In genomic region chr17:30332057-30332542, GRCh38 we compare ENCODE assay signal across 9 cellular contexts. TPM values are rescaled to one million over a fixed set of nuclear protein-coding genes. Genes with fewer than 3 reads are reported as not detected.
A peak's percentile ranks its signal among the peaks of the same experiment; 100 is the strongest.
DNase-seq lines count a peak whose midpoint lies in the region; ATAC-seq and TF ChIP-seq lines count a peak whose summit lies in the region.
"Had no signal": no experiment of that assay in that cellular context is flagged by ENCODE, and none has a peak within 500 bp of the region (broad histone marks: within the 10 kb centered on the region; RNA-seq: fewer than 3 reads in every experiment).

No MANE protein-coding gene starts in this region.

- TF ChIP-seq CTCF in DND-41 (IDR thresholded peaks at IDR 0.05; ENCODE audit: borderline replicate concordance, extremely low read depth, low read length, poor library complexity, severe bottlenecking): no peak
- TF ChIP-seq CTCF in foreskin keratinocyte (conservative IDR thresholded peaks at IDR 0.05): no peak
- no peak for TF ChIP-seq CTCF in lower lobe of right lung (IDR thresholded peaks at IDR 0.05)
- no peak for TF ChIP-seq CTCF in tibial nerve (IDR thresholded peaks at IDR 0.05)

- H3K79me2 ChIP-seq in DND-41 (ENCODE audit: insufficient read depth, low read length): no peaks in the 10 kb centered on the region

- intact Hi-C loops in activated CD4-positive, alpha-beta T cell treated with anti-CD3 and anti-CD28 coated beads, Interleukin-2, amount 10 ng/mL, durations not matched to agents 24 days and 14 days (cut with micrococcal nuclease): loop anchor here (1.0 to 2.0 kb wide), 4 partner anchors 31 to 215 kb away; partner anchors contain the start of genes BLMH, CPD and NSRP1
- intact Hi-C loops in lower lobe of right lung (cut with DNase I): no loop called here

- H3K27me3 ChIP-seq in DND-41 (ENCODE audit: insufficient read depth, low read length, poor library complexity) (no peaks in the 10 kb centered on the region), foreskin keratinocyte (no peaks in the 10 kb centered on the region), lower lobe of right lung (ENCODE audit: low read depth) (no peaks in the 10 kb centered on the region), tibial nerve (no peaks in the 10 kb centered on the region), HAP-1 (ENCODE audit: low read depth) (peaks cover 24% of the 10 kb centered on the region)

- 32 to 38% methylated on average over 4 of the region's 4 CpGs for WGBS in tibial nerve, 2 donors

- DNase-seq in DND-41: peak; percentile 59
- DNase-seq in activated CD4-positive, alpha-beta T cell treated with anti-CD3 and anti-CD28 coated beads, Interleukin-2, amount 10 ng/mL, durations not matched to agents 24 days and 14 days: peak; percentile 82
- DNase-seq in foreskin keratinocyte: peak; percentile 57 to 68
- DNase-seq in lower lobe of right lung: no peak
- no peak for DNase-seq in tibial nerve (ENCODE audit: low spot score in 2 of 2)
- no peak for DNase-seq in HAP-1 (ENCODE audit: low spot score in 2 of 2)

- no peak overlapping the region for H2AFZ ChIP-seq in DND-41 (ENCODE audit: low read depth, low read length)

- peak overlapping the region; percentile 47 for H3K4me2 ChIP-seq in DND-41 (ENCODE audit: insufficient read depth, low read length)

- H3K4me3 ChIP-seq in DND-41 (ENCODE audit: low read depth in 1 of 2, low read length in 2 of 2) (0 out of 4 replicates have a peak overlapping the region, but pooled peaks of 1 of the 2 experiments have one; percentile 3), lower lobe of right lung (no peak overlapping the region), tibial nerve (no peak overlapping the region), HAP-1 (no peak overlapping the region)

- H3K9ac ChIP-seq in DND-41 (ENCODE audit: low read depth, low read length): no peak overlapping the region

- H3K4me1 Mint-ChIP-seq in activated CD4-positive, alpha-beta T cell treated with anti-CD3 and anti-CD28 coated beads, Interleukin-2, amount 10 ng/mL, durations not matched to agents 24 days and 14 days: peaks cover 40% of the 10 kb centered on the region

- TF ChIP-seq EP300 in tibial nerve (IDR thresholded peaks at IDR 0.05): no peak

- H3K4me3 Mint-ChIP-seq in activated CD4-positive, alpha-beta T cell treated with anti-CD3 and anti-CD28 coated beads, Interleukin-2, amount 10 ng/mL, durations not matched to agents 24 days and 14 days: peak overlapping the region; percentile 61

- H4K20me1 ChIP-seq in DND-41 (ENCODE audit: insufficient read depth, low read length): no peaks in the 10 kb centered on the region

- H3K9me3 ChIP-seq in DND-41 (ENCODE audit: insufficient read depth, low read length, severe bottlenecking) (no peaks in the 10 kb centered on the region), lower lobe of right lung (no peaks in the 10 kb centered on the region), tibial nerve (no peaks in the 10 kb centered on the region), HAP-1 (no peaks in the 10 kb centered on the region)

- peak overlapping the region; percentile 45 for H3K27ac ChIP-seq in DND-41 (ENCODE audit: low read length)
- peak overlapping the region; percentile 53 for H3K27ac ChIP-seq in foreskin keratinocyte
- no peak overlapping the region for H3K27ac ChIP-seq in lower lobe of right lung
- no peak overlapping the region for H3K27ac ChIP-seq in tibial nerve

- no peaks in the 10 kb centered on the region for H3K36me3 Mint-ChIP-seq in activated CD4-positive, alpha-beta T cell treated with anti-CD3 and anti-CD28 coated beads, Interleukin-2, amount 10 ng/mL, durations not matched to agents 24 days and 14 days (ENCODE audit: low read depth)

- peak overlapping the region; percentile 75 for H3K27ac Mint-ChIP-seq in activated CD4-positive, alpha-beta T cell treated with anti-CD3 and anti-CD28 coated beads, Interleukin-2, amount 10 ng/mL, durations not matched to agents 24 days and 14 days

- H3K36me3 ChIP-seq in DND-41 (ENCODE audit: insufficient read depth, low read length): no peaks in the 10 kb centered on the region
- H3K36me3 ChIP-seq in lower lobe of right lung: no peaks in the 10 kb centered on the region
- H3K36me3 ChIP-seq in tibial nerve: no peaks in the 10 kb centered on the region
- no peaks in the 10 kb centered on the region for H3K36me3 ChIP-seq in HAP-1 (replicated peaks)

- in situ Hi-C loops in HAP-1 (cut with MboI; ENCODE audit: low sequenced_read_pairs): loop anchor here (10.0 kb wide), 1 partner anchor 227 kb away; no protein-coding TSS in a partner anchor

- H3K4me1 ChIP-seq in DND-41 (ENCODE audit: insufficient read depth, low read length) (peaks cover 25% of the 10 kb centered on the region), foreskin keratinocyte (peaks cover 18% of the 10 kb centered on the region), lower lobe of right lung (no peaks in the 10 kb centered on the region), tibial nerve (no peaks in the 10 kb centered on the region), HAP-1 (peaks cover under 1% of the 10 kb centered on the region; the same call in 1 of the 2 replicates)

- H3K27me3 Mint-ChIP-seq in activated CD4-positive, alpha-beta T cell treated with anti-CD3 and anti-CD28 coated beads, Interleukin-2, amount 10 ng/mL, durations not matched to agents 24 days and 14 days: peaks cover 2% of the 10 kb centered on the region

- ATAC-seq in DND-41 (ENCODE audit: insufficient read depth, low read depth) (peak; percentile 88), HG02970 (IDR thresholded peaks at IDR 0.05; ENCODE audit: low FRiP score, unreplicated experiment) (peak; percentile 48), foreskin keratinocyte (peak; percentile 32), lower lobe of right lung (no peak), esophagus mucosa (no peak)

- no peak for TF ChIP-seq POLR2A in tibial nerve (IDR thresholded peaks at IDR 0.05)

- H3K9me3 Mint-ChIP-seq in activated CD4-positive, alpha-beta T cell treated with anti-CD3 and anti-CD28 coated beads, Interleukin-2, amount 10 ng/mL, durations not matched to agents 24 days and 14 days: peaks cover 4% of the 10 kb centered on the region

RNA-seq across cellular contexts. Expression of gene TMIGD1, which starts 1.8 kb away (rescaled TPM):
- total RNA-seq in activated CD4-positive, alpha-beta T cell treated with anti-CD3 and anti-CD28 coated beads, Interleukin-2, amount 10 ng/mL, durations not matched to agents 24 days and 14 days: not detected in 2 replicates
- total RNA-seq in foreskin keratinocyte: not detected in 2 replicates
- not detected in 2 replicates for polyA plus RNA-seq in foreskin keratinocyte
- not detected for total RNA-seq in lower lobe of right lung
- not detected for total RNA-seq in esophagus mucosa
- not detected for total RNA-seq in tibial nerve
- total RNA-seq: glomerular endothelial cell had no signal

RNA-seq across cellular contexts. Expression of gene BLMH, which starts 40.4 kb away (rescaled TPM):
- total RNA-seq in activated CD4-positive, alpha-beta T cell treated with anti-CD3 and anti-CD28 coated beads, Interleukin-2, amount 10 ng/mL, durations not matched to agents 24 days and 14 days: 68.2 and 72.8 TPM in 2 replicates
- 16.5 and 24.2 TPM in 2 replicates for total RNA-seq in foreskin keratinocyte
- polyA plus RNA-seq in foreskin keratinocyte: 12.4 and 19.5 TPM in 2 replicates
- 27.4 TPM for total RNA-seq in lower lobe of right lung
- total RNA-seq in esophagus mucosa: 25.4 TPM
- 10 to 100 TPM; 18.1 to 35.7 (median 28.1) TPM for total RNA-seq in tibial nerve

RNA-seq across cellular contexts. Expression of gene CPD, which starts 46.6 kb away (rescaled TPM):
- total RNA-seq in activated CD4-positive, alpha-beta T cell treated with anti-CD3 and anti-CD28 coated beads, Interleukin-2, amount 10 ng/mL, durations not matched to agents 24 days and 14 days: 26.6 and 33.4 TPM in 2 replicates
- total RNA-seq in foreskin keratinocyte (31.2 and 31.8 TPM in 2 replicates), lower lobe of right lung (68.9 TPM), esophagus mucosa (41.7 TPM), tibial nerve (100 to 1,000 TPM in 1 of 4 donors, 10 to 100 TPM in 3; 38.5 to 112 (median 60.3) TPM)
- 4.6 and 6.0 TPM in 2 replicates for polyA plus RNA-seq in foreskin keratinocyte

Comparison
In these comparisons a context has a peak if more than half of its experiments do, and no peak if none do; other contexts are left out.
1. ATAC-seq: peak in DND-41 (single experiment), HG02970 (single experiment) and foreskin keratinocyte (single experiment); none in lower lobe of right lung (0 of 2) and esophagus mucosa (single experiment).
2. DNase-seq: peak in DND-41 (single experiment), activated CD4-positive, alpha-beta T cell treated with anti-CD3 and anti-CD28 coated beads, Interleukin-2, amount 10 ng/mL, durations not matched to agents 24 days and 14 days (single experiment) and foreskin keratinocyte (2 of 2); none in lower lobe of right lung (single experiment), tibial nerve (0 of 2) and HAP-1 (0 of 2).
3. H3K27ac ChIP-seq: peak in DND-41 (single experiment) and foreskin keratinocyte (single experiment); none in lower lobe of right lung (single experiment) and tibial nerve (0 of 4).